Comparison of ENCODE assay signal across 1 cellular context in genomic region chr2:240212425-240213225, GRCh38.
TF ChIP-seq lines count a peak whose summit lies in the region.

No MANE protein-coding gene starts in this region.

TF ChIP-seq in HepG2, 621 proteins besides CTCF, POLR2A, EP300 and RAD21 (continued from another document):
- TF ChIP-seq RNF219 (CRISPR knock-in tag; IDR thresholded peaks at IDR 0.05) (no peak), ARNTL (CRISPR knock-in tag; IDR thresholded peaks at IDR 0.05) (no peak)
TF ChIP-seq in HepG2: peak in this region for 0.
